In the genomic region with DNA sequence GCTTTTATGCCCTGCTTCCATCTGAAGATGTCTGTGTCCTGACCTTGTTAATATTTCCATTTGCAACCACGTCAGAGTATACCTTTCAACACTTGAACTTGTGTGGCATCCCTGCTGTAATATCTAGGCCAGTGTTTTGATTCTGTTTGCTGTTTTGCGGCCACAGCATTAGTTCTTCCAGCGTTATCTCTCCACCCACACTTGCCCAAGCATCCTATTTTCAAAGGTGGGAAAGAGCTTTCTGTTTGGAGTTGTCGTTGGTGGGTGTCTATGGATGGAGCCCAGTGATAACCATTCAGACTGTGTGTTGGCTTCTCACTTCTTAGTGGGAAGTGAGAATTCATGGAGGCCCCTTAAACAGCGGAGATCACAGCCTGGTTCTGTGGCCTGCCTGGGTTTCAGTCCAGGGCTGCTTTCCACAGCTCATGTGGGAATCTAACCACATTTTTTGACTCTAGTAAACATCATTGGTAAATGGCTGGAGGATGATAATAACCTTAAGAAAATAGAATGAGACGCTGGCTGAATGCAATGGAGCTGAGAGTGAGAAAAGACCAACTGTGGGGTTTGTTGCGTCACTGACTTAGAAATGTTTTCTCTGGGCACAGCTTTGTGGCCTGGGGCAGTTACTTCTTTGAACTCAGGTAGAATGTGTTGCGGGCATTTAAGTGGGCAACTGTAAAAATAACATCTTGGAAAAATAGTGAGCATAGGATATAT, we compare ENCODE assay signal across 1 cellular context.
TF ChIP-seq lines count a peak whose summit lies in the region.

No MANE protein-coding gene starts in this region.

TF ChIP-seq in HCT116, 20 proteins besides CTCF, POLR2A, EP300 and RAD21 (continued from another document):
- TF ChIP-seq, protein P1, sequence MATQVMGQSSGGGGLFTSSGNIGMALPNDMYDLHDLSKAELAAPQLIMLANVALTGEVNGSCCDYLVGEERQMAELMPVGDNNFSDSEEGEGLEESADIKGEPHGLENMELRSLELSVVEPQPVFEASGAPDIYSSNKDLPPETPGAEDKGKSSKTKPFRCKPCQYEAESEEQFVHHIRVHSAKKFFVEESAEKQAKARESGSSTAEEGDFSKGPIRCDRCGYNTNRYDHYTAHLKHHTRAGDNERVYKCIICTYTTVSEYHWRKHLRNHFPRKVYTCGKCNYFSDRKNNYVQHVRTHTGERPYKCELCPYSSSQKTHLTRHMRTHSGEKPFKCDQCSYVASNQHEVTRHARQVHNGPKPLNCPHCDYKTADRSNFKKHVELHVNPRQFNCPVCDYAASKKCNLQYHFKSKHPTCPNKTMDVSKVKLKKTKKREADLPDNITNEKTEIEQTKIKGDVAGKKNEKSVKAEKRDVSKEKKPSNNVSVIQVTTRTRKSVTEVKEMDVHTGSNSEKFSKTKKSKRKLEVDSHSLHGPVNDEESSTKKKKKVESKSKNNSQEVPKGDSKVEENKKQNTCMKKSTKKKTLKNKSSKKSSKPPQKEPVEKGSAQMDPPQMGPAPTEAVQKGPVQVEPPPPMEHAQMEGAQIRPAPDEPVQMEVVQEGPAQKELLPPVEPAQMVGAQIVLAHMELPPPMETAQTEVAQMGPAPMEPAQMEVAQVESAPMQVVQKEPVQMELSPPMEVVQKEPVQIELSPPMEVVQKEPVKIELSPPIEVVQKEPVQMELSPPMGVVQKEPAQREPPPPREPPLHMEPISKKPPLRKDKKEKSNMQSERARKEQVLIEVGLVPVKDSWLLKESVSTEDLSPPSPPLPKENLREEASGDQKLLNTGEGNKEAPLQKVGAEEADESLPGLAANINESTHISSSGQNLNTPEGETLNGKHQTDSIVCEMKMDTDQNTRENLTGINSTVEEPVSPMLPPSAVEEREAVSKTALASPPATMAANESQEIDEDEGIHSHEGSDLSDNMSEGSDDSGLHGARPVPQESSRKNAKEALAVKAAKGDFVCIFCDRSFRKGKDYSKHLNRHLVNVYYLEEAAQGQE (IDR thresholded peaks at IDR 0.05; ENCODE audit: low read depth), result no peak
- TF ChIP-seq ATF3 (IDR thresholded peaks at IDR 0.05), result no peak
- TF ChIP-seq, protein P2, sequence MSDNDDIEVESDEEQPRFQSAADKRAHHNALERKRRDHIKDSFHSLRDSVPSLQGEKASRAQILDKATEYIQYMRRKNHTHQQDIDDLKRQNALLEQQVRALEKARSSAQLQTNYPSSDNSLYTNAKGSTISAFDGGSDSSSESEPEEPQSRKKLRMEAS (IDR thresholded peaks at IDR 0.05), result no peak
- TF ChIP-seq EZH2phosphoT487 (IDR thresholded peaks at IDR 0.05; ENCODE audit: borderline replicate concordance), result no peak
